ENCODE assay signal across 12 cellular contexts in the genomic region with DNA sequence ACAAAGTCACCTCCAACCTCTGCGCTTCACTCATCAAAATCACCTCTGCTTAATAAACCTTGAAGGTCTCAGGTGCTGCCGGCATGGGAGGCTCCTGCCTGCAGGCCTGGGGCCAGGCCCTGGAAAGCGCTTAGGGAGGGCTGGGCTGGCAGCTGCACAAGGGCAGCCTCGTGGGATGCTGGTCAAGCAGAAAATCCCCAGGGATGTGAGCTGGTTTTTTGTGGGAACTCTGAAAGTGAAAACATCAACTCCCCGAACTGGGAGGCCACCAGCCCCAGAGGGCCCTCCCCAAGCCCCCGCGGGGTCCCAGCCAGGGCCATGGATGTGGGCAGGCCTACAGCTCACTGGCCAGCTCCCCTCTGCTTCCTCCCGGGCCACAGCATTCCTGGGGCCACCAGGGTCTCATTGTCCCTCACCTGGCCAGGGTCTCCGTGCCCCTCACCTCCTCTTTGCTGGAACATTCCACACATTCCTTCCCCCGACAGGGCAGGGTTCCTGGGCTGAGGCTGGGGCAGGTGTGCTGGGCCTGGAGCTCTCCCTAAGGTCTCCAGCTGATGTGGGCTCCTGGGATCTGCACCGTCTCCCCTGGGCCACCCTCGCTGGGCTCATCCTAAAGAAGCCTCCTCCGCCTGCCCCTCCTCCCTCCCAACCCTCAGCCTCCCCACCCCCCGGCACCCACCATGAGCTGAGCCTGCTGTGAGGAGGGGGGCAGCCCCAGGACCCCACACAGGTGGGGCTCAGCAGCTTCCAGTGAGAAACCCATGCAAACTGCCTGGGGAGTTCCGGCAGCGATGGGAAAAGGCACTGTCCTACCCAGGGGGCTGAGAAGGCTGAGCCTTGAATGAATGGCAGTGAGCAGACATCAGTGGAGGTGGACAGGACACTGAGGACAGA. TPM values are rescaled to one million over a fixed set of nuclear protein-coding genes. Genes with fewer than 3 reads are reported as not detected.
DNase-seq lines count a peak whose midpoint lies in the region; TF ChIP-seq lines count a peak whose summit lies in the region.
"Had no signal": no experiment of that assay in that cellular context is flagged by ENCODE, and none has a peak within 500 bp of the region (broad histone marks: within the 10 kb centered on the region; RNA-seq: fewer than 3 reads in every experiment).

No MANE protein-coding gene starts in this region.

- no peaks in the 10 kb centered on the region for H3K9me3 Mint-ChIP-seq in chondrocyte (ENCODE audit: low read depth)

- H3K36me3 Mint-ChIP-seq in chondrocyte (ENCODE audit: low read depth), result no peaks in the 10 kb centered on the region

- H3K4me3 ChIP-seq in HUES6 (ENCODE audit: low read depth, low read length) (no peak overlapping the region), spleen (no peak overlapping the region), colonic mucosa (no peak overlapping the region)
- H3K4me3 ChIP-seq: GM12878 had no signal

- H3K9me3 ChIP-seq in HUES6 (ENCODE audit: control insufficient read depth, insufficient read depth, low read depth, low read length) (no peaks in the 10 kb centered on the region), spleen (no peaks in the 10 kb centered on the region), colonic mucosa (no peaks in the 10 kb centered on the region)
- H3K9me3 ChIP-seq: SK-N-SH had no signal

- DNase-seq in chondrocyte (ENCODE audit: low spot score), result peak; percentile 72
- peak; percentile 54 for DNase-seq in spleen
- DNase-seq in OCI-M2 (lab: John Stamatoyannopoulos, UW; ENCODE audit: unreplicated experiment), result no peak
- DNase-seq in ecto neural progenitor cell (ENCODE audit: low spot score), result no peak
- DNase-seq in colonic mucosa, result no peak
- DNase-seq in effector CD4-positive, alpha-beta T cell, result no peak
- DNase-seq: activated naive CD4-positive, alpha-beta T cell treated with Interleukin-2 at 50 U/mL for 16 hours; hippocampal formation had no signal

- H3K27ac ChIP-seq in HUES6 (ENCODE audit: low read depth, low read length) (peak overlapping the region; percentile 19; the same call in 1 of the 2 replicates), layer of hippocampus (ENCODE audit: low read depth, low read length) (peak overlapping the region; percentile 52), spleen (peak overlapping the region in 2 of 8 donors; percentile 31 to 35), colonic mucosa (no peak overlapping the region)

- no peaks in the 10 kb centered on the region for H3K27me3 Mint-ChIP-seq in chondrocyte (ENCODE audit: low read depth)

- H3K9ac ChIP-seq in HUES6 (ENCODE audit: low read length) (no peak overlapping the region), colonic mucosa (ENCODE audit: low read depth in 2 of 2, low read length in 2 of 2) (peak overlapping the region in 1 of 2 donors; percentile 13)
- H3K9ac ChIP-seq: SK-N-SH had no signal

- TF ChIP-seq CTCF in chondrocyte (IDR thresholded peaks at IDR 0.05) (no peak), spleen (IDR thresholded peaks at IDR 0.05 in 8 of 11, conservative IDR thresholded peaks at IDR 0.05 in 3 of 11) (no peak), colonic mucosa (IDR thresholded peaks at IDR 0.05) (no peak)

- WGBS in spleen, 5 donors, result 67 to 77% (median 70%) methylated on average over 12 to 16 of the region's 16 CpGs

- peak overlapping the region; percentile 82 for H3K27ac Mint-ChIP-seq in chondrocyte (ENCODE audit: unreplicated experiment)

- H3K4me1 Mint-ChIP-seq in chondrocyte (ENCODE audit: low read depth), result peaks cover 63% of the 10 kb centered on the region

- H3K36me3 ChIP-seq in HUES6 (ENCODE audit: control insufficient read depth, insufficient read depth, low read length), result no peaks in the 10 kb centered on the region
- H3K36me3 ChIP-seq in spleen, result no peaks in the 10 kb centered on the region
- H3K36me3 ChIP-seq in colonic mucosa, result no peaks in the 10 kb centered on the region

- intact Hi-C loops in spleen (cut with DNase I; ENCODE audit: low total_unique reads), result no loop called here
- intact Hi-C loops in colonic mucosa (cut with DNase I), result no loop called here

- TF ChIP-seq POLR2A in spleen (IDR thresholded peaks at IDR 0.05), result no peak

- H3K27me3 ChIP-seq in HUES6 (ENCODE audit: control insufficient read depth, insufficient read depth, low read length) (no peaks in the 10 kb centered on the region), layer of hippocampus (ENCODE audit: control insufficient read depth, insufficient read depth, low read length) (no peaks in the 10 kb centered on the region), spleen (replicated peaks in 1 of 7) (peaks cover 0 to 67% (median 0%) of the 10 kb centered on the region in 7 donors), colonic mucosa (no peaks in the 10 kb centered on the region)

- no peak overlapping the region for H3K4me3 Mint-ChIP-seq in chondrocyte (ENCODE audit: unreplicated experiment)

- peaks cover 37% of the 10 kb centered on the region for H3K4me1 ChIP-seq in HUES6 (ENCODE audit: control insufficient read depth, insufficient read depth, low read length)
- peaks cover 15 to 74% (median 43%) of the 10 kb centered on the region in 6 donors for H3K4me1 ChIP-seq in spleen
- H3K4me1 ChIP-seq in colonic mucosa, result no peaks in the 10 kb centered on the region

RNA-seq across cellular contexts. Expression of a gene that starts 36.0 kb away (rescaled TPM):
- total RNA-seq in chondrocyte (59.9 to 73.6 TPM (median 72.4 TPM) in 3 replicates), spleen (10 to 100 TPM; 24.1 to 37.0 (median 28.8) TPM), colonic mucosa (10 to 100 TPM; 23.8 to 31.6 TPM)
- 10 to 100 TPM; 10.5 to 23.2 (median 19.3) TPM for polyA plus RNA-seq in spleen

Comparison
In these comparisons a context has a peak if more than half of its experiments do, and no peak if none do; other contexts are left out.
1. DNase-seq: peak in chondrocyte (single experiment) and spleen (single experiment); none in OCI-M2 (single experiment), ecto neural progenitor cell (single experiment), colonic mucosa (single experiment) and effector CD4-positive, alpha-beta T cell (single experiment).